26 cellular contexts compared by ENCODE assay signal in the genomic region with DNA sequence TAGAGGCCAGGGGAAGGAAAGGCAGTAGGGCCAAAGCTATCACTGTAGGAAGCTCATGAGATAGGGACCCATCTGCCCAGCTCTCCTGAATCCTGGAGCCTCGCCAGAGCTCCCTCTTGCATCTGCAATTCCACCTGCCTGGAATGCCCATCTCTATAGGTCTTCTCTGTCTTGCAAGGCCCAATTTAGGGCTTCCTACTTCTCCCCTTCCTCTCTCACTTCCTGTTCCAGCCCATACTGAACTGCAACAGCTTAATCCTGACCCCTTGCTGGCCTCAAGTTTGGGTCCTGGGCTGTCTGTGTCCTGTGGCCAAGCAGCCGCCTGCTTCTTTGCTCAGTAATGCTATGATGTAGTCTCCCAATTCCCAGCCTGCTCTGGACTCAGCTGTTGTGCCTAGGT. TPM values are rescaled to one million over a fixed set of nuclear protein-coding genes. Genes with fewer than 3 reads are reported as not detected.
DNase-seq lines count a peak whose midpoint lies in the region; ATAC-seq and TF ChIP-seq lines count a peak whose summit lies in the region.
"Had no signal": no experiment of that assay in that cellular context is flagged by ENCODE, and none has a peak within 500 bp of the region (broad histone marks: within the 10 kb centered on the region; RNA-seq: fewer than 3 reads in every experiment).

No MANE protein-coding gene starts in this region.

- H3K4me1 Mint-ChIP-seq in CD4-positive, alpha-beta T cell (ENCODE audit: low read depth) = peaks cover 28% of the 10 kb centered on the region
- H3K4me1 Mint-ChIP-seq in nephron = peaks cover 19% of the 10 kb centered on the region
- peaks cover 14% of the 10 kb centered on the region for H3K4me1 Mint-ChIP-seq in progenitor cell of endocrine pancreas (ENCODE audit: low read depth)

- H3K36me3 ChIP-seq in Karpas-422 (ENCODE audit: insufficient read depth, low read length) = no peaks in the 10 kb centered on the region
- H3K36me3 ChIP-seq: SJCRH30, stomach, upper lobe of left lung had no signal

- H3K9ac ChIP-seq in Karpas-422 (ENCODE audit: low read length) = peak overlapping the region; percentile 25
- H3K9ac ChIP-seq: GM23248 had no signal

- H3K9me3 ChIP-seq in CD4-positive, alpha-beta T cell (ENCODE audit: control insufficient read depth, low read length) = no peaks in the 10 kb centered on the region
- no peaks in the 10 kb centered on the region for H3K9me3 ChIP-seq in Karpas-422 (ENCODE audit: low read length)
- H3K9me3 ChIP-seq: SJCRH30, stomach, upper lobe of left lung had no signal

- H3K4me1 ChIP-seq in Karpas-422 (ENCODE audit: low read length) = peaks cover 32% of the 10 kb centered on the region

- no peak overlapping the region for H3K4me3 Mint-ChIP-seq in CD4-positive, alpha-beta T cell
- H3K4me3 Mint-ChIP-seq in nephron (peak overlapping the region in 2 of 3 experiments; percentile 13 to 24), progenitor cell of endocrine pancreas (ENCODE audit: low read depth) (no peak overlapping the region)
- H3K4me3 Mint-ChIP-seq: activated CD8-positive, alpha-beta T cell treated with anti-CD3 and anti-CD28 coated beads, Interleukin-2, amount 10 ng/mL, durations not matched to agents 7 days and 5 days; activated naive CD4-positive, alpha-beta T cell treated with anti-CD3 and anti-CD28 coated beads for 36 hours; activated T-cell treated with anti-CD3 and anti-CD28 coated beads, Interleukin-2, amount 50 U/mL, for 4 hours; immature natural killer cell; T-helper 2 cell treated with Interferon-gamma antibody and Interleukin-4, amounts not matched to agents 5 μg/mL and 100 μg/mL, for 36 hours had no signal

- no peak overlapping the region for H3K4me3 ChIP-seq in Karpas-422 (ENCODE audit: low read length)
- H3K4me3 ChIP-seq: GM23248, PC-9, SJCRH30, smooth muscle cell, stomach, upper lobe of left lung had no signal

- no peak for ATAC-seq in CD4-positive, alpha-beta T cell (ENCODE audit: poor library complexity)
- ATAC-seq in left lobe of liver = no peak
- ATAC-seq: activated CD8-positive, alpha-beta T cell treated with anti-CD3 and anti-CD28 coated beads, Interleukin-2, amount 10 ng/mL, durations not matched to agents 7 days and 5 days; activated T-cell treated with anti-CD3 and anti-CD28 coated beads, Interleukin-2, amount 50 U/mL, for 4 hours; left ventricle myocardium superior had no signal

- no peak for DNase-seq in CD4-positive, alpha-beta T cell
- DNase-seq in Karpas-422 (peak; percentile 57), SKM-1 (lab: John Stamatoyannopoulos, UW; ENCODE audit: unreplicated experiment) (peak; percentile 62), NCI-H2029 treated with DMSO at 0.1 percent for 48 hours (lab: John Stamatoyannopoulos, UW) (no peak), progenitor cell of endocrine pancreas (ENCODE audit: low spot score, unreplicated experiment) (no peak), left lobe of liver (ENCODE audit: low spot score) (no peak)
- DNase-seq: activated CD4-positive, CD25-positive, alpha-beta regulatory T cell; activated CD8-positive, alpha-beta T cell treated with anti-CD3 and anti-CD28 coated beads, Interleukin-2, amount 10 ng/mL, durations not matched to agents 7 days and 5 days; activated naive CD4-positive, alpha-beta T cell treated with anti-CD3 and anti-CD28 coated beads for 36 hours; activated T-cell treated with anti-CD3 and anti-CD28 coated beads, Interleukin-2, amount 50 U/mL, for 4 hours; DMS153; GDM1; GM23248; immature natural killer cell; KG1; left ventricle myocardium superior; NCI-H1105; NCI-H2081 treated with DMSO at 0.1 percent for 48 hours; PC-9; SJCRH30; stimulated activated CD4-positive, alpha-beta T cell treated with anti-CD3 and anti-CD28 coated beads, Interleukin-4, amount 100 ng/mL, for 1 hour; stomach; upper lobe of left lung had no signal

- no peak for TF ChIP-seq CTCF in CD4-positive, alpha-beta T cell (IDR thresholded peaks at IDR 0.05)
- TF ChIP-seq CTCF in nephron (IDR thresholded peaks at IDR 0.05; ENCODE audit: unreplicated experiment in 3 of 3) (no peak), progenitor cell of endocrine pancreas (IDR thresholded peaks at IDR 0.05; ENCODE audit: unreplicated experiment) (no peak)

- intact Hi-C loops in CD4-positive, alpha-beta T cell (cut with DNase I, micrococcal nuclease) = no loop called here

- CTCF ChIA-PET in CD4-positive, alpha-beta T cell (lab: Charles Lee) = no interaction called here

- no peaks in the 10 kb centered on the region for H3K27me3 Mint-ChIP-seq in CD4-positive, alpha-beta T cell
- H3K27me3 Mint-ChIP-seq in nephron (ENCODE audit: low read depth) = no peaks in the 10 kb centered on the region
- H3K27me3 Mint-ChIP-seq in progenitor cell of endocrine pancreas = no peaks in the 10 kb centered on the region

- no peaks in the 10 kb centered on the region for H3K9me3 Mint-ChIP-seq in CD4-positive, alpha-beta T cell
- H3K9me3 Mint-ChIP-seq in nephron (no peaks in the 10 kb centered on the region), progenitor cell of endocrine pancreas (ENCODE audit: low read depth) (no peaks in the 10 kb centered on the region)
- H3K9me3 Mint-ChIP-seq: activated naive CD4-positive, alpha-beta T cell treated with anti-CD3 and anti-CD28 coated beads for 36 hours; activated T-cell treated with anti-CD3 and anti-CD28 coated beads, Interleukin-2, amount 50 U/mL, for 4 hours; immature natural killer cell; T-helper 2 cell treated with Interferon-gamma antibody and Interleukin-4, amounts not matched to agents 5 μg/mL and 100 μg/mL, for 36 hours had no signal

- H3K27ac Mint-ChIP-seq in CD4-positive, alpha-beta T cell = peak overlapping the region; percentile 52
- no peak overlapping the region for H3K27ac Mint-ChIP-seq in nephron
- H3K27ac Mint-ChIP-seq in progenitor cell of endocrine pancreas = no peak overlapping the region
- H3K27ac Mint-ChIP-seq: activated CD8-positive, alpha-beta T cell treated with anti-CD3 and anti-CD28 coated beads, Interleukin-2, amount 10 ng/mL, durations not matched to agents 7 days and 5 days; activated naive CD4-positive, alpha-beta T cell treated with anti-CD3 and anti-CD28 coated beads for 36 hours; T-helper 2 cell treated with Interferon-gamma antibody and Interleukin-4, amounts not matched to agents 5 μg/mL and 100 μg/mL, for 36 hours had no signal

- peaks cover 9% of the 10 kb centered on the region for H3K36me3 Mint-ChIP-seq in CD4-positive, alpha-beta T cell (ENCODE audit: low read depth)
- H3K36me3 Mint-ChIP-seq in nephron (ENCODE audit: low read depth) (no peaks in the 10 kb centered on the region), progenitor cell of endocrine pancreas (ENCODE audit: insufficient read depth) (peaks cover 1% of the 10 kb centered on the region)
- H3K36me3 Mint-ChIP-seq: immature natural killer cell had no signal

- no peaks in the 10 kb centered on the region for H3K9me2 ChIP-seq in Karpas-422 (replicated peaks; ENCODE audit: insufficient read depth, low read length)

- no peak overlapping the region for H2AFZ ChIP-seq in Karpas-422 (ENCODE audit: low read length)
- H2AFZ ChIP-seq: GM23248, PC-9 had no signal

- H3K27ac ChIP-seq in CD4-positive, alpha-beta T cell (ENCODE audit: low read depth, low read length) = no peak overlapping the region
- H3K27ac ChIP-seq in Karpas-422 (ENCODE audit: low read length) = no peak overlapping the region
- H3K27ac ChIP-seq: GM23248, PC-9, SJCRH30, stomach, upper lobe of left lung had no signal

- peaks cover 20% of the 10 kb centered on the region for H3K79me2 ChIP-seq in Karpas-422 (ENCODE audit: low read length)

- POLR2A ChIA-PET in CD4-positive, alpha-beta T cell (lab: Charles Lee) = no interaction called here

- H3K4me2 ChIP-seq in Karpas-422 (ENCODE audit: low read depth, low read length, poor library complexity, severe bottlenecking) = peak overlapping the region; percentile 23
- H3K4me2 ChIP-seq: PC-9, smooth muscle cell had no signal

- H4K20me1 ChIP-seq in Karpas-422 (ENCODE audit: insufficient read depth, low read depth, low read length) = peaks cover 7% of the 10 kb centered on the region; the same call in 1 of the 2 replicates

- H3K27me3 ChIP-seq in CD4-positive, alpha-beta T cell (ENCODE audit: control insufficient read depth, insufficient read depth, low read length) = no peaks in the 10 kb centered on the region
- no peaks in the 10 kb centered on the region for H3K27me3 ChIP-seq in Karpas-422 (ENCODE audit: low read length)
- H3K27me3 ChIP-seq: SJCRH30, upper lobe of left lung had no signal

RNA-seq across cellular contexts. Expression of a gene that starts 3.6 kb away (rescaled TPM):
- total RNA-seq in CD4-positive, alpha-beta T cell = 10 to 100 TPM; 27.3 to 35.7 TPM
- total RNA-seq in Karpas-422 (2014; rRNA removed; shearing (Covaris generic); ENCODE audit: low replicate concordance) = 7.9 and 25.5 TPM in 2 replicates
- 68.7 and 71.4 TPM in 2 replicates for total RNA-seq in progenitor cell of endocrine pancreas
- 20.4 TPM for total RNA-seq in left lobe of liver

Comparison
In these comparisons a context has a peak if more than half of its experiments do, and no peak if none do; other contexts are left out.
1. DNase-seq: peak in Karpas-422 (single experiment) and SKM-1 (single experiment); none in CD4-positive, alpha-beta T cell (0 of 10), NCI-H2029 treated with DMSO at 0.1 percent for 48 hours (single experiment), progenitor cell of endocrine pancreas (single experiment) and left lobe of liver (single experiment).
2. H3K4me3 Mint-ChIP-seq: peak in nephron (2 of 3); none in CD4-positive, alpha-beta T cell (single experiment) and progenitor cell of endocrine pancreas (single experiment).